In the genomic region with DNA sequence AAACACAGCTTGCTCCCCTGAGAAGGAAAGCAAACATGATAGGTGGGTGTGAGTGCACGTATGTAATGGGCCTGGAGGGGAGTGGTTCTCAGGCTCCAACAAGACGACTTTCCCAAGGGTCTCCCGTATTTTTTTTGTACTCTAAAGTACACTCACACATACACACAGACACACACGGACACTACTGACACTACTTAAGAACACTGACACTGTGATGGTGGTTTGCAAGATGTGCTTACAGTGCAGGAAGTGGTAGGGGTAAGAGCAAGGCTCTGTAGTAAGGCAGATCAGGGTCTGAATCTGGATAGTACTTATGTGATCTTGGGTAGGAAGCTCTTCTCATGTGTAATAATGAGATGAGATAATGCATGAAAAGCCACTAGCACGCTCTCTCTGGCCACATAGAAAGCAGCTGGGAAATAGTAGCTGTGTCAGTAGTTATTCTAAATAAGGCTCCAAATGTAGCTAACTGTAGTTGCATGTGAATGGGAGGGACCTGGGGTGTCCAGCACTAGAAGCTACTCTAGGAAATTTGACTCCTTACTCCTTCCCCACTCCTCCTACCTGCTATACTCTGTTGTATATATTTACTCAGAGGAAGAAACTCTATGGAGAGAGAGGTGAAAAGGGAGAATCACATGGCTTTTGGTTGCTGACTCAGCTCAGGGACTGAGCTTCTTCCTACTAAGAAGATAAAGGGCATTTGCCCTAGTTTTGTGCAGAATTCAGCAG, we compare ENCODE assay signal across 8 cellular contexts. TPM values are rescaled to one million over a fixed set of nuclear protein-coding genes. Genes with fewer than 3 reads are reported as not detected.
DNase-seq lines count a peak whose midpoint lies in the region; ATAC-seq lines count a peak whose summit lies in the region.

No MANE protein-coding gene starts in this region.

- no peaks in the 10 kb centered on the region for H3K27me3 Mint-ChIP-seq in naive thymus-derived CD8-positive, alpha-beta T cell

- H3K4me3 Mint-ChIP-seq in naive thymus-derived CD8-positive, alpha-beta T cell: peak overlapping the region in 9 of 10 donors; percentile 44 to 75 (median 50)

- POLR2A ChIA-PET in naive thymus-derived CD8-positive, alpha-beta T cell (lab: Charles Lee): interaction anchor here (0.7 to 2.0 kb wide), 14 partner anchors 9 to 933 kb away, joined by 3 to 15 read pairs (median 4); partner anchors contain the start of genes CD164, PPIL6, SMPD2 and ZBTB24

- peak; percentile 95 for ATAC-seq in activated naive CD4-positive, alpha-beta T cell treated with anti-CD3 and anti-CD28 coated beads, Interleukin-2, amount 50 U/mL, for 72 hours
- peak; percentile 97 to 99 for ATAC-seq in naive thymus-derived CD8-positive, alpha-beta T cell

- H3K36me3 Mint-ChIP-seq in activated naive CD4-positive, alpha-beta T cell treated with anti-CD3 and anti-CD28 coated beads, Interleukin-2, amount 50 U/mL, for 72 hours: no peaks in the 10 kb centered on the region
- no peaks in the 10 kb centered on the region for H3K36me3 Mint-ChIP-seq in naive thymus-derived CD8-positive, alpha-beta T cell

- peaks cover 12 to 28% (median 20%) of the 10 kb centered on the region in 4 donors for H3K4me1 Mint-ChIP-seq in naive thymus-derived CD8-positive, alpha-beta T cell

- in situ Hi-C loops in KBM-7 (cut with MboI; ENCODE audit: low pct_unique_long_range_greater_than_20kb, low sequenced_read_pairs): no loop called here

- H3K9me3 Mint-ChIP-seq in activated naive CD4-positive, alpha-beta T cell treated with anti-CD3 and anti-CD28 coated beads, Interleukin-2, amount 50 U/mL, for 72 hours: no peaks in the 10 kb centered on the region
- no peaks in the 10 kb centered on the region for H3K9me3 Mint-ChIP-seq in naive thymus-derived CD8-positive, alpha-beta T cell

- peak overlapping the region in 1 of 2 donors; percentile 27 for H3K27ac Mint-ChIP-seq in activated naive CD4-positive, alpha-beta T cell treated with anti-CD3 and anti-CD28 coated beads, Interleukin-2, amount 50 U/mL, for 72 hours
- H3K27ac Mint-ChIP-seq in naive thymus-derived CD8-positive, alpha-beta T cell: peak overlapping the region; percentile 20 to 91 (median 73)

- DNase-seq in DMS 273 (lab: John Stamatoyannopoulos, UW; ENCODE audit: unreplicated experiment): peak; percentile 28
- DNase-seq in DMS 273 treated with DMSO at 0.1 percent for 48 hours (lab: John Stamatoyannopoulos, UW): no peak
- DNase-seq in KBM-7: peak; percentile 32
- DNase-seq in activated naive CD4-positive, alpha-beta T cell treated with anti-CD3 and anti-CD28 coated beads, Interleukin-2, amount 50 U/mL, for 72 hours (ENCODE audit: low spot score in 2 of 2): no peak
- peak in 4 of 10 donors; percentile 12 to 61 (median 36) for DNase-seq in naive thymus-derived CD8-positive, alpha-beta T cell
- no peak for DNase-seq in D341Med (ENCODE audit: low spot score)
- DNase-seq in glomerular visceral epithelial cell (ENCODE audit: extremely low spot score): no peak
- no peak for DNase-seq in NCI-H1930 (lab: John Stamatoyannopoulos, UW)

RNA-seq across cellular contexts. Expression of gene ZBTB24, which starts 8.4 kb away (rescaled TPM):
- total RNA-seq in activated naive CD4-positive, alpha-beta T cell treated with anti-CD3 and anti-CD28 coated beads, Interleukin-2, amount 50 U/mL, for 72 hours: 10 to 100 TPM; 10.8 to 11.5 TPM
- 10 to 100 TPM; 21.1 to 24.7 TPM for total RNA-seq in naive thymus-derived CD8-positive, alpha-beta T cell
- 1 to 10 TPM; 6.6 to 8.8 (median 8.2) TPM for polyA plus RNA-seq in naive thymus-derived CD8-positive, alpha-beta T cell

RNA-seq across cellular contexts. Expression of gene MICAL1, which starts 35.8 kb away (rescaled TPM):
- 10 to 100 TPM; 32.9 to 45.7 TPM for total RNA-seq in activated naive CD4-positive, alpha-beta T cell treated with anti-CD3 and anti-CD28 coated beads, Interleukin-2, amount 50 U/mL, for 72 hours
- total RNA-seq in naive thymus-derived CD8-positive, alpha-beta T cell: 10 to 100 TPM; 56.5 to 60.1 TPM
- polyA plus RNA-seq in naive thymus-derived CD8-positive, alpha-beta T cell: 10 to 100 TPM in 2 of 3 donors, 1 to 10 TPM in 1; 8.9 to 13.8 (median 13.2) TPM

RNA-seq across cellular contexts. Expression of gene SMPD2, which starts 50.8 kb away (rescaled TPM):
- total RNA-seq in activated naive CD4-positive, alpha-beta T cell treated with anti-CD3 and anti-CD28 coated beads, Interleukin-2, amount 50 U/mL, for 72 hours: 1 to 10 TPM; 7.6 to 9.8 TPM
- 10 to 100 TPM; 15.1 to 16.3 TPM for total RNA-seq in naive thymus-derived CD8-positive, alpha-beta T cell
- 1 to 10 TPM; 5.8 to 8.2 (median 6.7) TPM for polyA plus RNA-seq in naive thymus-derived CD8-positive, alpha-beta T cell

RNA-seq across cellular contexts. Expression of gene PPIL6, which starts 50.9 kb away (rescaled TPM):
- not detected for total RNA-seq in activated naive CD4-positive, alpha-beta T cell treated with anti-CD3 and anti-CD28 coated beads, Interleukin-2, amount 50 U/mL, for 72 hours
- 1 to 10 TPM in 1 of 2 experiments, under 1 TPM in 1; 0.66 to 1.3 TPM for total RNA-seq in naive thymus-derived CD8-positive, alpha-beta T cell
- 1 to 10 TPM in 1 of 3 donors, under 1 TPM in 2; 0.25 to 1.7 (median 0.63) TPM for polyA plus RNA-seq in naive thymus-derived CD8-positive, alpha-beta T cell

Comparison
In these comparisons a context has a peak if more than half of its experiments do, and no peak if none do; other contexts are left out.
1. DNase-seq: peak in DMS 273 (single experiment) and KBM-7 (single experiment); none in DMS 273 treated with DMSO at 0.1 percent for 48 hours (single experiment), activated naive CD4-positive, alpha-beta T cell treated with anti-CD3 and anti-CD28 coated beads, Interleukin-2, amount 50 U/mL, for 72 hours (0 of 2), D341Med (single experiment), glomerular visceral epithelial cell (single experiment) and NCI-H1930 (0 of 2).